ENCODE assay signal across 11 cellular contexts in genomic region chr11:79174045-79175008, GRCh38.
DNase-seq lines count a peak whose midpoint lies in the region; TF ChIP-seq lines count a peak whose summit lies in the region.
"Had no signal": no experiment of that assay in that cellular context is flagged by ENCODE, and none has a peak within 500 bp of the region (broad histone marks: within the 10 kb centered on the region; RNA-seq: fewer than 3 reads in every experiment).

No MANE protein-coding gene starts in this region.

- BruUV-seq in mammary epithelial cell (replicated peaks; lab: Mats Ljungman, UMichigan), result no TSS peak

- no peak overlapping the region for H3K4me3 ChIP-seq in mammary epithelial cell (replicated peaks in 1 of 3; ENCODE audit: insufficient read depth in 1 of 3, low read depth in 2 of 3, low read length in 3 of 3)

- TF ChIP-seq CTCF in mammary epithelial cell (conservative IDR thresholded peaks at IDR 0.05 in 1 of 2, IDR thresholded peaks at IDR 0.05 in 1 of 2; ENCODE audit: extremely low read depth in 1 of 2, insufficient read depth in 1 of 2, low read depth in 1 of 2, low read length in 2 of 2), result no peak

- H2AFZ ChIP-seq in mammary epithelial cell (ENCODE audit: low read depth, low read length), result no peak overlapping the region

- no peaks in the 10 kb centered on the region for H3K9me3 ChIP-seq in mammary epithelial cell (replicated peaks; ENCODE audit: insufficient read depth, low read length)

- H3K27me3 ChIP-seq in mammary epithelial cell (ENCODE audit: insufficient read depth, low read length), result no peaks in the 10 kb centered on the region

- no peaks in the 10 kb centered on the region for H4K20me1 ChIP-seq in mammary epithelial cell (ENCODE audit: insufficient read depth, low read length)

- no peaks in the 10 kb centered on the region for H3K36me3 ChIP-seq in mammary epithelial cell (ENCODE audit: insufficient read depth, low read length)

- peak overlapping the region; percentile 28 for H3K4me2 ChIP-seq in mammary epithelial cell (ENCODE audit: insufficient read depth, low read depth, low read length)

- in situ Hi-C loops in mammary epithelial cell (cut with MboI; ENCODE audit: low sequenced_read_pairs in 2 of 2), result no loop called here

- no peaks in the 10 kb centered on the region for H3K79me2 ChIP-seq in mammary epithelial cell (ENCODE audit: insufficient read depth, low read length)

- CTCF ChIA-PET in mammary epithelial cell (lab: Charles Lee; ENCODE audit: low non-redundant PET), result no interaction called here

- dilution Hi-C loops in mammary epithelial cell (cut with HindIII; ENCODE audit: low sequenced_read_pairs), result loop anchor here (5.0 kb wide), 1 partner anchor 53 kb away; no protein-coding TSS in a partner anchor

- WGBS in mammary epithelial cell (ENCODE audit: low coverage, missing lambda C conversion rate), result 34% methylated on average over 5 of the region's 7 CpGs

- peaks cover 20% of the 10 kb centered on the region for H3K4me1 ChIP-seq in mammary epithelial cell (ENCODE audit: insufficient read depth, low read length)

- intact Hi-C loops in mammary epithelial cell (cut with micrococcal nuclease), result no loop called here

- no peak overlapping the region for H3K9ac ChIP-seq in mammary epithelial cell (ENCODE audit: insufficient read depth, low read length)

- no peak overlapping the region for H3K27ac ChIP-seq in mammary epithelial cell (ENCODE audit: insufficient read depth, low read depth, low read length)
- peak overlapping the region; percentile 8 for H3K27ac ChIP-seq in temporal lobe (ENCODE audit: low read depth, low read length)

- DNase-seq in NCI-H2171 treated with DMSO at 0.1 percent for 48 hours (lab: John Stamatoyannopoulos, UW), result peak; percentile 34
- no peak for DNase-seq in NCI-H2171 (lab: John Stamatoyannopoulos, UW)
- no peak for DNase-seq in mammary epithelial cell
- DNase-seq in iPS-NIHi7 (ENCODE audit: extremely low spot score), result peak; percentile 51
- DNase-seq in NCI-H446 (lab: John Stamatoyannopoulos, UW), result no peak
- no peak for DNase-seq in COLO668 (lab: John Stamatoyannopoulos, UW; ENCODE audit: unreplicated experiment)
- DNase-seq in Kasumi-1 (lab: John Stamatoyannopoulos, UW), result no peak
- DNase-seq: central memory CD4-positive, alpha-beta T cell; DMS79; NCI-H748 treated with DMSO at 0.1 percent for 48 hours had no signal

Comparison
In these comparisons a context has a peak if more than half of its experiments do, and no peak if none do; other contexts are left out.
1. DNase-seq: peak in NCI-H2171 treated with DMSO at 0.1 percent for 48 hours (single experiment) and iPS-NIHi7 (single experiment); none in NCI-H2171 (single experiment), mammary epithelial cell (single experiment), NCI-H446 (0 of 2), COLO668 (single experiment) and Kasumi-1 (0 of 2).